Comparison of ENCODE assay signal across 8 cellular contexts in the genomic region with DNA sequence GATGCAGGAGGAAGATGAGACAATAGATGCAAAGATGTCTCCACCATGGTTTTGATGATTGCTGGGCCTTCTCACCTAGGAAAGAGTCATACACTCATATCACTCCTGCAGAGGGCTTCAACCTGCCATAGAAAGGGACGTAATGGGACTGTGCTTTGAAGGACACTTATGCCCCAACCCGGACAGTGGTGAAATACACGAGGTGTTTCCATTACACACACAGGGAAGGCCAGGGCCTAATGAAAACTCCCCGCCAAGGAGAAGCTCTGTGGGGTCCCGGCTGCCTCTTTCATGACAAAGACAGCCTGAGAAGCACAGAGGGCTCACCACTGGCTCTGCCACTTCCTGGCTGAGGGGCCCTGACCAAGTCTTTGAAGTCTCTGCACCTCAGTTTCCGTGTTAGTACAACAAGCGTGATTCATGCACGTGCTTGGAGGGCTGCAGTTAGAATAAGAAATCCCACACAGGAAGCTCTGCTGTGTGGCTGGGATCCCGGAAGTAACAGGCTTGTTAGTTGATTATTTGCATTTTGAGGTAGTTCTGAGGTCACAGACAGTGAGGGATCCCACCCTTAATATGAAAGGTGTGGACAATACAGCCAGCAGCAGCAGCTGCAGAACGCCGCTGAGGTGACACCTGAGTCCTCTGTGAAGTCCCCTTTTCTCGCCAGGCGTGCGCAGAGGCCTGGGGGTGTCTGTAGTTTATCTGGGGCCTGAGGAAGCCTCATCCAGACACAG.
DNase-seq lines count a peak whose midpoint lies in the region; ATAC-seq lines count a peak whose summit lies in the region.

No MANE protein-coding gene starts in this region.

- intact Hi-C loops in naive thymus-derived CD4-positive, alpha-beta T cell (cut with micrococcal nuclease) = loop anchor here in 1 of 2 donors (1.0 kb wide), 1 partner anchor 8 kb away; no protein-coding TSS in a partner anchor

- no peaks in the 10 kb centered on the region for H3K36me3 ChIP-seq in naive thymus-derived CD4-positive, alpha-beta T cell (ENCODE audit: control insufficient read depth in 2 of 3, insufficient read depth in 3 of 3, low read length in 3 of 3)
- H3K36me3 ChIP-seq in MG63 = no peaks in the 10 kb centered on the region

- peak; percentile 91 for ATAC-seq in GM19467 (IDR thresholded peaks at IDR 0.05; ENCODE audit: unreplicated experiment)
- ATAC-seq in naive thymus-derived CD4-positive, alpha-beta T cell = peak; percentile 87

- H3K4me1 ChIP-seq in naive thymus-derived CD4-positive, alpha-beta T cell (ENCODE audit: control insufficient read depth in 2 of 2, insufficient read depth in 2 of 2, low read length in 2 of 2) = peaks cover 17 to 31% of the 10 kb centered on the region in 2 donors

- no peaks in the 10 kb centered on the region for H3K27me3 Mint-ChIP-seq in naive thymus-derived CD4-positive, alpha-beta T cell

- peaks cover 18 to 37% (median 31%) of the 10 kb centered on the region in 7 donors for H3K4me1 Mint-ChIP-seq in naive thymus-derived CD4-positive, alpha-beta T cell

- peak overlapping the region in 7 of 10 donors; percentile 6 to 45 (median 13) for H3K4me3 Mint-ChIP-seq in naive thymus-derived CD4-positive, alpha-beta T cell

- peaks cover 0 to 1% (median 0%) of the 10 kb centered on the region in 11 donors for H3K9me3 Mint-ChIP-seq in naive thymus-derived CD4-positive, alpha-beta T cell

- DNase-seq in HT1080 (ENCODE audit: low read depth) (peak; percentile 69), MG63 (no peak), NCI-H446 (lab: John Stamatoyannopoulos, UW) (no peak), NCI-H345 treated with DMSO at 0.1 percent for 48 hours (lab: John Stamatoyannopoulos, UW; ENCODE audit: unreplicated experiment) (no peak), DMS53 (lab: John Stamatoyannopoulos, UW) (no peak)
- DNase-seq in activated CD8-positive, alpha-beta memory T cell treated with anti-CD3 and anti-CD28 coated beads for 48 hours (ENCODE audit: low read depth in 2 of 3, low spot score in 2 of 3) = peak in 2 of 3 experiments; percentile 57 to 61
- DNase-seq in naive thymus-derived CD4-positive, alpha-beta T cell = peak in 8 of 9 donors; percentile 17 to 58 (median 44)

- peak overlapping the region; percentile 60 to 90 (median 77) for H3K27ac Mint-ChIP-seq in naive thymus-derived CD4-positive, alpha-beta T cell

- peak overlapping the region; percentile 24 for H3K27ac ChIP-seq in naive thymus-derived CD4-positive, alpha-beta T cell (ENCODE audit: low read depth, low read length)

- H3K36me3 Mint-ChIP-seq in naive thymus-derived CD4-positive, alpha-beta T cell = peaks cover 0 to 4% (median 0%) of the 10 kb centered on the region in 5 donors

- H3K9me3 ChIP-seq in naive thymus-derived CD4-positive, alpha-beta T cell (ENCODE audit: control insufficient read depth in 2 of 3, low read length in 3 of 3) = no peaks in the 10 kb centered on the region
- no peaks in the 10 kb centered on the region for H3K9me3 ChIP-seq in MG63

- CTCF ChIA-PET in naive thymus-derived CD4-positive, alpha-beta T cell (lab: Charles Lee) = interaction anchor here (1.6 kb wide), 1 partner anchor 12 kb away, joined by 8 read pairs; no protein-coding TSS in a partner anchor

- peak overlapping the region; percentile 2 for H3K4me3 ChIP-seq in naive thymus-derived CD4-positive, alpha-beta T cell (ENCODE audit: low read length)
- no peak overlapping the region for H3K4me3 ChIP-seq in MG63

- POLR2A ChIA-PET in naive thymus-derived CD4-positive, alpha-beta T cell (lab: Charles Lee) = no interaction called here

- H3K27me3 ChIP-seq in naive thymus-derived CD4-positive, alpha-beta T cell (ENCODE audit: control insufficient read depth in 2 of 2, insufficient read depth in 2 of 2, low read length in 2 of 2) = no peaks in the 10 kb centered on the region
- H3K27me3 ChIP-seq in MG63 = no peaks in the 10 kb centered on the region

Comparison
In these comparisons a context has a peak if more than half of its experiments do, and no peak if none do; other contexts are left out.
1. DNase-seq: peak in HT1080 (single experiment), activated CD8-positive, alpha-beta memory T cell treated with anti-CD3 and anti-CD28 coated beads for 48 hours (2 of 3) and naive thymus-derived CD4-positive, alpha-beta T cell (8 of 9); none in MG63 (single experiment), NCI-H446 (0 of 2), NCI-H345 treated with DMSO at 0.1 percent for 48 hours (single experiment) and DMS53 (single experiment).